8 cellular contexts compared by ENCODE assay signal in the genomic region with DNA sequence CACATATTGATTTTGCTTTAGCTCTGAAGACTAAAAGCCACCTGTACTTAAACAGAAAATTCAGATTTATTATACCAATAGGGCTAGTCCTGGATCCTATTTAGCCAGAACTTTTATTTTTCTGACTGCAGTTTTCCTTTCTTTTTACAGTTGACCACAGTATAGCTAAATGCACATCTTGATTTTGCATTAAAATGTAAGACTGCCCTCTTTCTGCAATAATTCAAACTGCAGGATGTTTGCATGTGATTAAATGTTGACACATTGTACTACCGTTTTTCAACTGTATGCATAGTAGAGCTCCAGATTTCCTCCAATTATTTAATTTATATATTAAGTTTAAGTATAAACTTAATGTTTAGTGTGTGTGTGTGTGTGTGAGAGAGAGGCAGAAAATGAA.
DNase-seq lines count a peak whose midpoint lies in the region; ATAC-seq lines count a peak whose summit lies in the region.

No MANE protein-coding gene starts in this region.

- no peak overlapping the region for H2AFZ ChIP-seq in mesenchymal stem cell (ENCODE audit: low read depth, low read length)

- no peak overlapping the region for H3K27ac ChIP-seq in mesenchymal stem cell (ENCODE audit: low read length, poor library complexity, severe bottlenecking)

- H2BK120ac ChIP-seq in mesenchymal stem cell (ENCODE audit: low read depth, low read length), result no peak overlapping the region

- no CpG with 5 or more reads among the region's 1 CpG for WGBS in mesenchymal stem cell

- H3K4ac ChIP-seq in mesenchymal stem cell (ENCODE audit: low read depth in 1 of 2, low read length in 2 of 2), result no peak overlapping the region

- no peak overlapping the region for H3K9ac ChIP-seq in mesenchymal stem cell (ENCODE audit: low read length)

- no peak overlapping the region for H2AK5ac ChIP-seq in mesenchymal stem cell (ENCODE audit: low read length, severe bottlenecking)

- peak; percentile 46 for DNase-seq in GM03348 (ENCODE audit: low spot score)
- DNase-seq in NCI-H2081 treated with DMSO at 0.1 percent for 48 hours (lab: John Stamatoyannopoulos, UW), result peak; percentile 31
- DNase-seq in dedifferentiated amniotic fluid mesenchymal stem cell (ENCODE audit: extremely low spot score), result peak; percentile 55
- DNase-seq in mesenchymal stem cell, result peak; percentile 34
- no peak for DNase-seq in NCI-H1930 (lab: John Stamatoyannopoulos, UW)

- H4K91ac ChIP-seq in mesenchymal stem cell (ENCODE audit: low read length), result no peak overlapping the region

- H2BK5ac ChIP-seq in mesenchymal stem cell (ENCODE audit: low read depth, low read length, poor library complexity, severe bottlenecking), result no peak overlapping the region

- H3K4me3 ChIP-seq in mesenchymal stem cell (ENCODE audit: insufficient read depth in 1 of 2, low read depth in 1 of 2, low read length in 2 of 2), result no peak overlapping the region

- ATAC-seq in HG03039 (IDR thresholded peaks at IDR 0.05; ENCODE audit: unreplicated experiment) (no peak), GM19351 (IDR thresholded peaks at IDR 0.05; ENCODE audit: unreplicated experiment) (no peak), GM19452 (IDR thresholded peaks at IDR 0.05; ENCODE audit: unreplicated experiment) (no peak)

- no peak overlapping the region for H3K14ac ChIP-seq in mesenchymal stem cell (ENCODE audit: low read length in 2 of 2)

- H3K27me3 ChIP-seq in mesenchymal stem cell (ENCODE audit: control insufficient read depth in 1 of 2, insufficient read depth in 1 of 2, low read length in 2 of 2), result no peaks in the 10 kb centered on the region

- H2BK12ac ChIP-seq in mesenchymal stem cell (ENCODE audit: low read length in 2 of 2), result no peak overlapping the region

- no peak overlapping the region for H3K4me2 ChIP-seq in mesenchymal stem cell (ENCODE audit: low read length, poor library complexity, severe bottlenecking)

- no peak overlapping the region for H3K23ac ChIP-seq in mesenchymal stem cell (ENCODE audit: low read length in 2 of 2)

- H3K36me3 ChIP-seq in mesenchymal stem cell (ENCODE audit: control insufficient read depth in 1 of 2, insufficient read depth in 2 of 2, low read depth in 1 of 2, low read length in 2 of 2), result no peaks in the 10 kb centered on the region

- no peaks in the 10 kb centered on the region for H3K4me1 ChIP-seq in mesenchymal stem cell (ENCODE audit: control insufficient read depth, insufficient read depth, low read depth, low read length)

- H2BK15ac ChIP-seq in mesenchymal stem cell (ENCODE audit: low read depth, poor library complexity, severe bottlenecking), result no peak overlapping the region

- H3K9me3 ChIP-seq in mesenchymal stem cell (ENCODE audit: control insufficient read depth, low read length), result no peaks in the 10 kb centered on the region

- no peak overlapping the region for H4K8ac ChIP-seq in mesenchymal stem cell (ENCODE audit: low read length)

- H3K18ac ChIP-seq in mesenchymal stem cell (ENCODE audit: low read depth in 1 of 2, low read length in 2 of 2), result no peak overlapping the region

- no peaks in the 10 kb centered on the region for H3K79me1 ChIP-seq in mesenchymal stem cell (replicated peaks; ENCODE audit: low read length, poor library complexity, severe bottlenecking)

Comparison
In these comparisons a context has a peak if more than half of its experiments do, and no peak if none do; other contexts are left out.
1. DNase-seq: peak in GM03348 (single experiment), NCI-H2081 treated with DMSO at 0.1 percent for 48 hours (single experiment), dedifferentiated amniotic fluid mesenchymal stem cell (single experiment) and mesenchymal stem cell (single experiment); none in NCI-H1930 (0 of 2).